ENCODE assay signal across 8 cellular contexts in genomic region chr10:72334832-72335393, GRCh38. TPM values are rescaled to one million over a fixed set of nuclear protein-coding genes. Genes with fewer than 3 reads are reported as not detected.
A peak's percentile ranks its signal among the peaks of the same experiment; 100 is the strongest.
DNase-seq lines count a peak whose midpoint lies in the region; ATAC-seq and TF ChIP-seq lines count a peak whose summit lies in the region.

No MANE protein-coding gene starts in this region.

- ATAC-seq in GM19438 (IDR thresholded peaks at IDR 0.05; ENCODE audit: low read depth, unreplicated experiment) (peak; percentile 72), WTC11 (no peak)

- H3K27ac Mint-ChIP-seq in WTC11: 0 out of 2 replicates have a peak overlapping the region, but pooled peaks have one; percentile 36

- H3K4me3 ChIP-seq in lower leg skin (ENCODE audit: low read depth, poor library complexity, severe bottlenecking): no peak overlapping the region

- TF ChIP-seq POLR2A in lower leg skin (IDR thresholded peaks at IDR 0.05): no peak

- POLR2A ChIA-PET in WTC11 (lab: Charles Lee): interaction anchor here (1.0 kb wide), 2 partner anchors 60 to 62 kb away, joined by 4 read pairs; no protein-coding TSS in a partner anchor

- H3K36me3 Mint-ChIP-seq in WTC11: peaks cover 9% of the 10 kb centered on the region

- peak; percentile 84 for DNase-seq in Ammon's horn (ENCODE audit: low spot score)
- DNase-seq in HK-2 (ENCODE audit: unreplicated experiment): peak; percentile 99
- no peak for DNase-seq in WTC11 (ENCODE audit: low spot score)
- DNase-seq in caudate nucleus (lab: John Stamatoyannopoulos, UW): peak in 33 of 61 donors; percentile 24 to 74 (median 57)
- peak; percentile 81 to 97 for DNase-seq in lower leg skin (ENCODE audit: low spot score in 2 of 2)
- peak; percentile 65 for DNase-seq in stimulated activated CD8-positive, alpha-beta memory T cell treated with anti-CD3 and anti-CD28 coated beads, Interleukin-12 subunit alpha, Interleukin-12 subunit beta, amount 100 ng/mL, for 24 hours (ENCODE audit: extremely low read depth)
- DNase-seq in NCI-H82 treated with DMSO at 0.1 percent for 48 hours (lab: John Stamatoyannopoulos, UW; ENCODE audit: unreplicated experiment): no peak

- no peaks in the 10 kb centered on the region for H3K9me3 Mint-ChIP-seq in WTC11

- H3K4me1 Mint-ChIP-seq in WTC11: peaks cover 33% of the 10 kb centered on the region

- CTCF ChIA-PET in WTC11 (lab: Charles Lee): interaction anchor here (1.0 to 1.4 kb wide), 3 partner anchors 8 to 74 kb away, joined by 3 read pairs; no protein-coding TSS in a partner anchor

- H3K27me3 Mint-ChIP-seq in WTC11 (ENCODE audit: low read depth): no peaks in the 10 kb centered on the region

- no peak overlapping the region for H3K4me3 Mint-ChIP-seq in WTC11

- intact Hi-C loops in lower leg skin (cut with DNase I; ENCODE audit: low total_unique reads): loop anchor here (10.0 kb wide), 3 partner anchors 60 to 380 kb away; partner anchors contain the start of gene DDIT4

- peak overlapping the region; percentile 97 for H3K27ac ChIP-seq in caudate nucleus (ENCODE audit: low read depth, low read length)

- WGBS in lower leg skin, 2 donors: 56 to 59% methylated on average over 15 of the region's 15 CpGs

- TF ChIP-seq CTCF in WTC11 (IDR thresholded peaks at IDR 0.05) (no peak), lower leg skin (IDR thresholded peaks at IDR 0.05) (no peak)

TF ChIP-seq in WTC11, 78 proteins besides CTCF, POLR2A, EP300 and RAD21:
- TF ChIP-seq MAX (CRISPR knock-in tag; IDR thresholded peaks at IDR 0.05): no peak
- TF ChIP-seq NR2C2 (CRISPR knock-in tag; IDR thresholded peaks at IDR 0.05): no peak
- TF ChIP-seq ERG (CRISPR knock-in tag; IDR thresholded peaks at IDR 0.05): no peak
- peak; percentile 76 for TF ChIP-seq GABPB1 (CRISPR knock-in tag; IDR thresholded peaks at IDR 0.05)

RNA-seq across cellular contexts. Expression of gene DNAJB12, which starts 19.8 kb away (rescaled TPM):
- total RNA-seq in WTC11 (2021) (19.3 to 21.6 TPM (median 20.0 TPM) in 3 replicates), lower leg skin (10 to 100 TPM; 32.8 to 54.4 (median 48.1) TPM)

Comparison
In these comparisons a context has a peak if more than half of its experiments do, and no peak if none do; other contexts are left out.
1. DNase-seq: peak in Ammon's horn (single experiment), HK-2 (single experiment), caudate nucleus (33 of 61), lower leg skin (2 of 2) and stimulated activated CD8-positive, alpha-beta memory T cell treated with anti-CD3 and anti-CD28 coated beads, Interleukin-12 subunit alpha, Interleukin-12 subunit beta, amount 100 ng/mL, for 24 hours (single experiment); none in WTC11 (single experiment) and NCI-H82 treated with DMSO at 0.1 percent for 48 hours (single experiment).